In genomic region chr3:133927543-133928066, GRCh38 we compare ENCODE assay signal across 1 cellular context.
TF ChIP-seq lines count a peak whose summit lies in the region.

No MANE protein-coding gene starts in this region.

TF ChIP-seq in HepG2, 621 proteins besides CTCF, POLR2A, EP300 and RAD21 (continued from another document):
- TF ChIP-seq, protein P1, sequence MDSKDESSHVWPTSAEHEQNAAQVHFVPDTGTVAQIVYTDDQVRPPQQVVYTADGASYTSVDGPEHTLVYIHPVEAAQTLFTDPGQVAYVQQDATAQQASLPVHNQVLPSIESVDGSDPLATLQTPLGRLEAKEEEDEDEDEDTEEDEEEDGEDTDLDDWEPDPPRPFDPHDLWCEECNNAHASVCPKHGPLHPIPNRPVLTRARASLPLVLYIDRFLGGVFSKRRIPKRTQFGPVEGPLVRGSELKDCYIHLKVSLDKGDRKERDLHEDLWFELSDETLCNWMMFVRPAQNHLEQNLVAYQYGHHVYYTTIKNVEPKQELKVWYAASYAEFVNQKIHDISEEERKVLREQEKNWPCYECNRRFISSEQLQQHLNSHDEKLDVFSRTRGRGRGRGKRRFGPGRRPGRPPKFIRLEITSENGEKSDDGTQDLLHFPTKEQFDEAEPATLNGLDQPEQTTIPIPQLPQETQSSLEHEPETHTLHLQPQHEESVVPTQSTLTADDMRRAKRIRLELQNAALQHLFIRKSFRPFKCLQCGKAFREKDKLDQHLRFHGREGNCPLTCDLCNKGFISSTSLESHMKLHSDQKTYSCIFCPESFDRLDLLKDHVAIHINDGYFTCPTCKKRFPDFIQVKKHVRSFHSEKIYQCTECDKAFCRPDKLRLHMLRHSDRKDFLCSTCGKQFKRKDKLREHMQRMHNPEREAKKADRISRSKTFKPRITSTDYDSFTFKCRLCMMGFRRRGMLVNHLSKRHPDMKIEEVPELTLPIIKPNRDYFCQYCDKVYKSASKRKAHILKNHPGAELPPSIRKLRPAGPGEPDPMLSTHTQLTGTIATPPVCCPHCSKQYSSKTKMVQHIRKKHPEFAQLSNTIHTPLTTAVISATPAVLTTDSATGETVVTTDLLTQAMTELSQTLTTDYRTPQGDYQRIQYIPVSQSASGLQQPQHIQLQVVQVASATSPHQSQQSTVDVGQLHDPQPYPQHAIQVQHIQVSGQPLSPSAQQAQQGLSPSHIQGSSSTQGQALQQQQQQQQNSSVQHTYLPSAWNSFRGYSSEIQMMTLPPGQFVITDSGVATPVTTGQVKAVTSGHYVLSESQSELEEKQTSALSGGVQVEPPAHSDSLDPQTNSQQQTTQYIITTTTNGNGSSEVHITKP (CRISPR knock-in tag; IDR thresholded peaks at IDR 0.05; ENCODE audit: low read depth): no peak
